9 cellular contexts compared by ENCODE assay signal in genomic region chr2:20781656-20782265, GRCh38. TPM values are rescaled to one million over a fixed set of nuclear protein-coding genes. Genes with fewer than 3 reads are reported as not detected.
DNase-seq lines count a peak whose midpoint lies in the region; ATAC-seq, FAIRE-seq and TF ChIP-seq lines count a peak whose summit lies in the region.
"Had no signal": no experiment of that assay in that cellular context is flagged by ENCODE, and none has a peak within 500 bp of the region (broad histone marks: within the 10 kb centered on the region; RNA-seq: fewer than 3 reads in every experiment).

No MANE protein-coding gene starts in this region.

- H3K9ac ChIP-seq in OCI-LY1 (ENCODE audit: low read length) (no peak overlapping the region), H1 (replicated peaks in 1 of 4; ENCODE audit: extremely low read depth in 1 of 4, low read depth in 3 of 4, low read length in 3 of 4) (no peak overlapping the region)

- H3K14ac ChIP-seq in H1 (ENCODE audit: insufficient read length): no peak overlapping the region

- POLR2A ChIA-PET in H1 (lab: Charles Lee; ENCODE audit: partially characterized antibody): interaction anchor here (1.0 kb wide), 1 partner anchor 180 kb away, joined by 3 read pairs; no protein-coding TSS in a partner anchor

- TF ChIP-seq RAD21 in H1 (IDR thresholded peaks at IDR 0.05 in 1 of 2, conservative IDR thresholded peaks at IDR 0.05 in 1 of 2; ENCODE audit: low read depth in 2 of 2, low read length in 2 of 2): peak; percentile 75 to 81

- H3K9me2 ChIP-seq in OCI-LY1 (ENCODE audit: low read depth, low read length): no peaks in the 10 kb centered on the region

- no peaks in the 10 kb centered on the region for H3K79me2 ChIP-seq in OCI-LY1 (ENCODE audit: insufficient read depth, low read length)
- no peaks in the 10 kb centered on the region; a peak in 1 of 4 replicates for H3K79me2 ChIP-seq in H1 (ENCODE audit: control insufficient read depth in 1 of 2, insufficient read depth in 2 of 2, low read length in 2 of 2)

- no peak overlapping the region for H3K23ac ChIP-seq in H1 (ENCODE audit: insufficient read length)

- H4K5ac ChIP-seq in H1 (ENCODE audit: insufficient read length, low read depth, low read length): no peak overlapping the region

- H4K20me1 ChIP-seq in OCI-LY1 (ENCODE audit: insufficient read depth, low read length) (no peaks in the 10 kb centered on the region), H1 (replicated peaks in 1 of 2; ENCODE audit: control insufficient read depth in 1 of 2, insufficient read depth in 2 of 2, low read length in 2 of 2) (peaks cover 0 to 2% of the 10 kb centered on the region in 2 experiments)

- no peak overlapping the region for H3K27ac ChIP-seq in OCI-LY1 (ENCODE audit: low read depth, low read length, poor library complexity, severe bottlenecking)
- H3K27ac ChIP-seq in H1 (ENCODE audit: low read depth, low read length): no peak overlapping the region

- H2AK5ac ChIP-seq in H1 (ENCODE audit: low read depth, low read length): no peak overlapping the region

- H3K4me1 ChIP-seq in OCI-LY1 (ENCODE audit: insufficient read depth, low read length, severe bottlenecking) (no peaks in the 10 kb centered on the region), H1 (replicated peaks in 1 of 4; ENCODE audit: control insufficient read depth in 3 of 4, insufficient read depth in 4 of 4, low read length in 3 of 4) (no peaks in the 10 kb centered on the region)

- no peak overlapping the region for H4K91ac ChIP-seq in H1 (replicated peaks; ENCODE audit: insufficient read length, low read length)

- H3K79me1 ChIP-seq in H1 (ENCODE audit: low read depth, low read length): no peaks in the 10 kb centered on the region

- no peak overlapping the region for H3K4ac ChIP-seq in H1 (replicated peaks; ENCODE audit: insufficient read length, low read depth, low read length)

- H2BK15ac ChIP-seq in H1 (ENCODE audit: low read length): no peak overlapping the region

- H3K36me3 ChIP-seq in OCI-LY1 (ENCODE audit: insufficient read depth, low read length): peaks cover 21% of the 10 kb centered on the region
- no peaks in the 10 kb centered on the region for H3K36me3 ChIP-seq in H1 (ENCODE audit: control insufficient read depth in 2 of 4, insufficient read depth in 4 of 4, low read length in 3 of 4)

- DNase-seq in stimulated activated CD4-positive, alpha-beta T cell treated with anti-CD3 and anti-CD28 coated beads, Interleukin-2, amount 100 ng/mL, for 24 hours: peak; percentile 17 to 23
- DNase-seq in stimulated activated CD4-positive, alpha-beta T cell treated with anti-CD3 and anti-CD28 coated beads, Interleukin-2, amount 100 ng/mL, for 48 hours: no peak
- DNase-seq in H1 (ENCODE audit: low read depth in 1 of 2, low spot score in 2 of 2): peak in 1 of 2 experiments; percentile 48
- no peak for DNase-seq in retinal pigment epithelial cell (ENCODE audit: low read depth)
- no peak for DNase-seq in NCI-H128 (lab: John Stamatoyannopoulos, UW; ENCODE audit: unreplicated experiment)
- no peak for DNase-seq in occipital lobe (lab: John Stamatoyannopoulos, UW)

- WGBS in H1 (ENCODE audit: extremely low coverage in 1 of 2, insufficient coverage in 1 of 2, insufficient read length in 1 of 2, insufficient replicate concordance in 2 of 2, low coverage in 1 of 2, low lambda C conversion rate in 2 of 2, missing lambda C conversion rate in 1 of 2), 2 experiments: 75% methylated on average over 3 of the region's 3 CpGs; no CpG with 5 or more reads in 1 of the 2 experiments

- peak; percentile 68 for ATAC-seq in HG02623 (IDR thresholded peaks at IDR 0.05; ENCODE audit: unreplicated experiment)

- CTCF ChIA-PET in H1 (lab: Charles Lee; ENCODE audit: partially characterized antibody): interaction anchor here (0.6 to 5.3 kb wide), 59 partner anchors 9 to 1764 kb away, joined by 3 to 126 read pairs (median 6); partner anchors contain the start of genes HS1BP3 and LDAH

- H3K4me3 ChIP-seq in OCI-LY1 (ENCODE audit: low read depth, low read length, poor library complexity, severe bottlenecking) (no peak overlapping the region), H1 (ENCODE audit: extremely low read depth in 1 of 4, insufficient read depth in 2 of 4, low read depth in 3 of 4, low read length in 4 of 4) (no peak overlapping the region), retinal pigment epithelial cell (ENCODE audit: low read length) (no peak overlapping the region)

- H4K8ac ChIP-seq in H1 (ENCODE audit: extremely low read depth, insufficient read depth, low read length): no peak overlapping the region

- no peak overlapping the region for H2BK120ac ChIP-seq in H1 (replicated peaks; ENCODE audit: low read depth, low read length)

- no peaks in the 10 kb centered on the region for H3K27me3 ChIP-seq in OCI-LY1 (ENCODE audit: insufficient read depth, low read length)
- no peaks in the 10 kb centered on the region for H3K27me3 ChIP-seq in H1 (replicated peaks in 1 of 4; ENCODE audit: control insufficient read depth in 3 of 4, extremely low read depth in 1 of 4, insufficient read depth in 3 of 4, low read length in 3 of 4)

- no peak for TF ChIP-seq POLR2A in H1 (IDR thresholded peaks at IDR 0.05; ENCODE audit: control extremely low read depth in 1 of 2, low read depth in 2 of 2, low read length in 2 of 2)

- no peak overlapping the region for H3K56ac ChIP-seq in H1 (replicated peaks; ENCODE audit: insufficient read length, low read depth, low read length)

- no peaks in the 10 kb centered on the region for H3K9me3 ChIP-seq in OCI-LY1 (ENCODE audit: low read length)
- H3K9me3 ChIP-seq in H1 (ENCODE audit: insufficient read depth in 2 of 2, low read depth in 1 of 2, low read length in 1 of 2): no peaks in the 10 kb centered on the region

- no peak overlapping the region for H2BK12ac ChIP-seq in H1 (ENCODE audit: low read depth, low read length)

- no peak overlapping the region for H2AFZ ChIP-seq in OCI-LY1 (ENCODE audit: low read length)
- no peak overlapping the region for H2AFZ ChIP-seq in H1 (ENCODE audit: low read length)

- no peak overlapping the region for H3K4me2 ChIP-seq in OCI-LY1 (ENCODE audit: low read length)
- no peak overlapping the region for H3K4me2 ChIP-seq in H1 (ENCODE audit: insufficient read depth in 1 of 2, low read depth in 2 of 2, low read length in 2 of 2)

- TF ChIP-seq CTCF in OCI-LY1 (IDR thresholded peaks at IDR 0.05; ENCODE audit: low read length) (peak; percentile 86), H1 (IDR thresholded peaks at IDR 0.05; ENCODE audit: control extremely low read depth in 1 of 3, insufficient read depth in 1 of 3, low read depth in 1 of 3, low read length in 3 of 3) (peak; percentile 25 to 73 (median 68)), retinal pigment epithelial cell (conservative IDR thresholded peaks at IDR 0.05; ENCODE audit: low read depth, low read length) (peak; percentile 64)

- FAIRE-seq in H1 (lab: Jason Lieb, UNC): peak; percentile 24
- FAIRE-seq: endometrium had no signal

- H3K23me2 ChIP-seq in H1 (ENCODE audit: low read depth, low read length): no peaks in the 10 kb centered on the region

- no peak overlapping the region for H2BK5ac ChIP-seq in H1 (ENCODE audit: low read depth, low read length)

- no peak for TF ChIP-seq EP300 in H1 (IDR thresholded peaks at IDR 0.05; ENCODE audit: borderline replicate concordance in 1 of 2, low read depth in 2 of 2, low read length in 2 of 2)

- no peaks in the 10 kb centered on the region for H3F3A ChIP-seq in OCI-LY1 (ENCODE audit: insufficient read depth, low read length)

- H3K18ac ChIP-seq in H1 (ENCODE audit: extremely low read depth, low read length): no peak overlapping the region

- H2BK20ac ChIP-seq in H1 (ENCODE audit: low read length): no peak overlapping the region

TF ChIP-seq in H1, 55 proteins besides CTCF, POLR2A, EP300 and RAD21:
- TF ChIP-seq NRF1 (IDR thresholded peaks at IDR 0.05; ENCODE audit: low read depth, low read length) (no peak), TCF12 (IDR thresholded peaks at IDR 0.05; ENCODE audit: low read depth, low read length) (no peak), KDM4A (IDR thresholded peaks at IDR 0.05; ENCODE audit: low read depth, low read length, severe bottlenecking) (no peak), POU5F1 (IDR thresholded peaks at IDR 0.05; ENCODE audit: low read depth, low read length) (no peak), CEBPB (IDR thresholded peaks at IDR 0.05; ENCODE audit: low read depth, low read length) (no peak), KDM1A (IDR thresholded peaks at IDR 0.05; ENCODE audit: borderline replicate concordance, low read length) (no peak), YY1 (IDR thresholded peaks at IDR 0.05; ENCODE audit: low read depth, low read length) (no peak), BRCA1 (IDR thresholded peaks at IDR 0.05; ENCODE audit: low read depth, low read length) (no peak), SUZ12 (IDR thresholded peaks at IDR 0.05; ENCODE audit: low read length) (no peak), CHD1 (IDR thresholded peaks at IDR 0.05; ENCODE audit: low read depth, low read length) (no peak), JUN (IDR thresholded peaks at IDR 0.05; ENCODE audit: low read depth, low read length) (no peak), CREB1 (IDR thresholded peaks at IDR 0.05) (no peak)
- TF ChIP-seq, protein P1, sequence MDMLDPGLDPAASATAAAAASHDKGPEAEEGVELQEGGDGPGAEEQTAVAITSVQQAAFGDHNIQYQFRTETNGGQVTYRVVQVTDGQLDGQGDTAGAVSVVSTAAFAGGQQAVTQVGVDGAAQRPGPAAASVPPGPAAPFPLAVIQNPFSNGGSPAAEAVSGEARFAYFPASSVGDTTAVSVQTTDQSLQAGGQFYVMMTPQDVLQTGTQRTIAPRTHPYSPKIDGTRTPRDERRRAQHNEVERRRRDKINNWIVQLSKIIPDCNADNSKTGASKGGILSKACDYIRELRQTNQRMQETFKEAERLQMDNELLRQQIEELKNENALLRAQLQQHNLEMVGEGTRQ (IDR thresholded peaks at IDR 0.05; ENCODE audit: low read length): no peak
- TF ChIP-seq, protein P2, sequence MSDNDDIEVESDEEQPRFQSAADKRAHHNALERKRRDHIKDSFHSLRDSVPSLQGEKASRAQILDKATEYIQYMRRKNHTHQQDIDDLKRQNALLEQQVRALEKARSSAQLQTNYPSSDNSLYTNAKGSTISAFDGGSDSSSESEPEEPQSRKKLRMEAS (IDR thresholded peaks at IDR 0.05): no peak

RNA-seq across cellular contexts. Expression of gene LDAH, which starts 41.1 kb away (rescaled TPM):
- 22.9 and 26.3 TPM in 2 replicates for total RNA-seq in H1 (2021; fragmentation: NEBNext Ultra II Directional; extraction: Animal tissue kit (Norgen Biotek cat#: 25700))
- polyA plus RNA-seq in H1 (2011; rRNA removed): 10.9 and 11.3 TPM in 2 replicates
- polyA plus RNA-seq in H1 (2011; cell fraction: cytosol; rRNA removed): 12.0 TPM
- 17.2 TPM for polyA plus RNA-seq in H1 (2011; cell fraction: nucleus; rRNA removed)
- polyA plus RNA-seq in H1 (2012, experiment 1 of 2): 13.5 to 27.5 TPM (median 17.6 TPM) in 4 replicates
- 1.8 TPM for polyA plus RNA-seq in H1 (2012, experiment 2 of 2)
- polyA plus RNA-seq in H1 (2013, experiment 1 of 2): 17.6 TPM
- 19.8 TPM for polyA plus RNA-seq in H1 (2013, experiment 2 of 2)
- polyA minus RNA-seq in H1 (2011; rRNA and poly(A)+ RNA removed): 46.9 and 68.6 TPM in 2 replicates
- 18.3 TPM for polyA minus RNA-seq in H1 (2011; cell fraction: cytosol; rRNA and poly(A)+ RNA removed)
- polyA minus RNA-seq in H1 (2011; cell fraction: nucleus; rRNA and poly(A)+ RNA removed): 53.0 TPM
- total RNA-seq in occipital lobe: 24.3 TPM

Comparison
In these comparisons a context has a peak if more than half of its experiments do, and no peak if none do; other contexts are left out.
1. DNase-seq: peak in stimulated activated CD4-positive, alpha-beta T cell treated with anti-CD3 and anti-CD28 coated beads, Interleukin-2, amount 100 ng/mL, for 24 hours (2 of 2); none in stimulated activated CD4-positive, alpha-beta T cell treated with anti-CD3 and anti-CD28 coated beads, Interleukin-2, amount 100 ng/mL, for 48 hours (0 of 2), retinal pigment epithelial cell (single experiment), NCI-H128 (single experiment) and occipital lobe (single experiment).
2. Peak in every context shown above with its lines, with median percentiles within 50 percentile points of each other: CTCF ChIP-seq.